Comparison of ENCODE assay signal across 12 cellular contexts in the genomic region with DNA sequence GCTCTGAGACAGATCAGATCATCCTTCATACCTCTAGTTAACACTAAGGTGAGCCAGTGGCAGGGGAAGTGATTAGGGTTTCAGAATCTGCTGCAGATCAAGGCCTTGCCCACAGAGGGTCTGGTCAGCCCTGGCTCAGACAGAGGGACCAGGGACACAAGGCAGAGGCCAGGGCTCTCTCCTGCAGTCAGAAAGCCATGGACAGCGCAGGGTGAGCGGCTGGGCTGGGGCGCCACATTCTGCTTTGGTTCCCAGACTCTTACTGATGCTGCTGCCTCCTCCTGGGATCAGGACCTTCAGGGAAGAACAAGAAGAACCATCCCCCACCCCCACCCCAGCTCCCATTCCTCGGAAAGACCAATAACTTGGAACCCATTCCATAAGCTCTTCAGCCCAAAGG. TPM values are rescaled to one million over a fixed set of nuclear protein-coding genes. Genes with fewer than 3 reads are reported as not detected.
DNase-seq lines count a peak whose midpoint lies in the region; ATAC-seq and TF ChIP-seq lines count a peak whose summit lies in the region.
"Had no signal": no experiment of that assay in that cellular context is flagged by ENCODE, and none has a peak within 500 bp of the region (broad histone marks: within the 10 kb centered on the region; RNA-seq: fewer than 3 reads in every experiment).

No MANE protein-coding gene starts in this region.

- ATAC-seq in T-helper 17 cell (no peak), GM18861 (IDR thresholded peaks at IDR 0.05; ENCODE audit: unreplicated experiment) (no peak), GM21447 (IDR thresholded peaks at IDR 0.05; ENCODE audit: unreplicated experiment) (no peak)
- ATAC-seq: CD8-positive, alpha-beta T cell had no signal

- H3K4me3 Mint-ChIP-seq in T-helper 17 cell = peak overlapping the region; percentile 31
- no peak overlapping the region for H3K4me3 Mint-ChIP-seq in endodermal cell
- no peak overlapping the region for H3K4me3 Mint-ChIP-seq in osteocyte (ENCODE audit: unreplicated experiment)
- no peak overlapping the region for H3K4me3 Mint-ChIP-seq in immature natural killer cell
- H3K4me3 Mint-ChIP-seq: CD8-positive, alpha-beta T cell; IgD-negative memory B cell had no signal

- no peak for TF ChIP-seq CTCF in endodermal cell (conservative IDR thresholded peaks at IDR 0.05)
- TF ChIP-seq CTCF in osteocyte (IDR thresholded peaks at IDR 0.05) = no peak

- H3K27me3 Mint-ChIP-seq in T-helper 17 cell (peaks cover 25% of the 10 kb centered on the region), endodermal cell (ENCODE audit: insufficient read depth) (no peaks in the 10 kb centered on the region), osteocyte (ENCODE audit: unreplicated experiment) (no peaks in the 10 kb centered on the region), immature natural killer cell (ENCODE audit: low read depth in 3 of 3) (peaks cover 0 to 8% (median 0%) of the 10 kb centered on the region in 3 donors)

- H3K4me1 Mint-ChIP-seq in T-helper 17 cell = no peaks in the 10 kb centered on the region
- peaks cover 8% of the 10 kb centered on the region for H3K4me1 Mint-ChIP-seq in endodermal cell
- H3K4me1 Mint-ChIP-seq in osteocyte (ENCODE audit: unreplicated experiment) = peaks cover 10% of the 10 kb centered on the region
- H3K4me1 Mint-ChIP-seq in immature natural killer cell = no peaks in the 10 kb centered on the region
- H3K4me1 Mint-ChIP-seq: IgD-negative memory B cell had no signal

- DNase-seq in D341Med (ENCODE audit: low spot score) (peak; percentile 28), T-helper 17 cell (no peak), endodermal cell (peak; percentile 41), osteocyte (ENCODE audit: extremely low spot score, unreplicated experiment) (peak; percentile 69), immature natural killer cell (no peak), glomerular visceral epithelial cell (ENCODE audit: extremely low spot score) (no peak)
- DNase-seq: KBM-7 had no signal

- no peaks in the 10 kb centered on the region for H3K9me3 Mint-ChIP-seq in endodermal cell
- H3K9me3 Mint-ChIP-seq in osteocyte (ENCODE audit: unreplicated experiment) = no peaks in the 10 kb centered on the region
- H3K9me3 Mint-ChIP-seq in immature natural killer cell = no peaks in the 10 kb centered on the region
- H3K9me3 Mint-ChIP-seq: CD8-positive, alpha-beta T cell; IgD-negative memory B cell had no signal

- peaks cover 66% of the 10 kb centered on the region for H3K36me3 ChIP-seq in endodermal cell (ENCODE audit: control insufficient read depth, insufficient read depth, low read length)
- H3K36me3 ChIP-seq: HAP-1 had no signal

- no peak overlapping the region for H3K9ac ChIP-seq in endodermal cell (ENCODE audit: extremely low read depth, low read length, poor library complexity, severe bottlenecking)

- H3K4me1 ChIP-seq in endodermal cell (ENCODE audit: control insufficient read depth, insufficient read depth, low read length) = peaks cover 18% of the 10 kb centered on the region
- H3K4me1 ChIP-seq: HAP-1 had no signal

- 94 to 100% methylated on average over 2 to 4 of the region's 4 CpGs for WGBS in endodermal cell (ENCODE audit: insufficient coverage in 1 of 2, insufficient read length in 1 of 2), 2 experiments

- H3K36me3 Mint-ChIP-seq in T-helper 17 cell (ENCODE audit: low read depth) (peaks cover 2% of the 10 kb centered on the region), endodermal cell (ENCODE audit: low read depth) (peaks cover 41% of the 10 kb centered on the region), osteocyte (ENCODE audit: unreplicated experiment) (peaks cover 38% of the 10 kb centered on the region), immature natural killer cell (no peaks in the 10 kb centered on the region)
- H3K36me3 Mint-ChIP-seq: CD8-positive, alpha-beta T cell had no signal

- H3K9me3 ChIP-seq in T-helper 17 cell (ENCODE audit: control insufficient read depth, low read length, poor library complexity, severe bottlenecking) (no peaks in the 10 kb centered on the region), endodermal cell (ENCODE audit: control insufficient read depth, low read length) (no peaks in the 10 kb centered on the region)
- H3K9me3 ChIP-seq: HAP-1 had no signal

- H3K27me3 ChIP-seq in endodermal cell (ENCODE audit: control insufficient read depth, insufficient read depth, low read length, poor library complexity, severe bottlenecking) = no peaks in the 10 kb centered on the region

- no peak overlapping the region for H3K27ac ChIP-seq in endodermal cell (ENCODE audit: low read depth, low read length)

- no peak overlapping the region for H3K4me3 ChIP-seq in endodermal cell (ENCODE audit: low read length)
- H3K4me3 ChIP-seq: HAP-1 had no signal

- H3K27ac Mint-ChIP-seq in T-helper 17 cell (no peak overlapping the region), endodermal cell (no peak overlapping the region), osteocyte (ENCODE audit: unreplicated experiment) (no peak overlapping the region), immature natural killer cell (no peak overlapping the region)
- H3K27ac Mint-ChIP-seq: CD8-positive, alpha-beta T cell; IgD-negative memory B cell had no signal

RNA-seq across cellular contexts. Expression of a gene that starts 43.1 kb away (rescaled TPM):
- total RNA-seq in T-helper 17 cell = under 1 TPM; 0.02 to 0.13 TPM
- total RNA-seq in endodermal cell = 10 to 100 TPM; 24.0 to 26.6 TPM
- polyA plus RNA-seq in endodermal cell (2013, experiment 1 of 2) = 28.9 TPM
- 26.6 TPM for polyA plus RNA-seq in endodermal cell (2013, experiment 2 of 2)
- total RNA-seq in osteocyte = 36.8 and 38.5 TPM in 2 replicates
- not detected for polyA plus RNA-seq in immature natural killer cell
- total RNA-seq: CD8-positive, alpha-beta T cell had no signal
- polyA plus RNA-seq: IgD-negative memory B cell had no signal

Comparison
In these comparisons a context has a peak if more than half of its experiments do, and no peak if none do; other contexts are left out.
1. DNase-seq: peak in D341Med (single experiment), endodermal cell (single experiment) and osteocyte (single experiment); none in T-helper 17 cell (0 of 3), immature natural killer cell (0 of 3) and glomerular visceral epithelial cell (single experiment).
2. RNA of a gene that starts 43.1 kb away (total RNA-seq): 36.8 to 38.5 TPM in osteocyte and 24.0 to 26.6 TPM in endodermal cell; 0.02 to 0.13 TPM in T-helper 17 cell; every median in the first group is over 10 times any median in the second.